13 cellular contexts compared by ENCODE assay signal in the genomic region with DNA sequence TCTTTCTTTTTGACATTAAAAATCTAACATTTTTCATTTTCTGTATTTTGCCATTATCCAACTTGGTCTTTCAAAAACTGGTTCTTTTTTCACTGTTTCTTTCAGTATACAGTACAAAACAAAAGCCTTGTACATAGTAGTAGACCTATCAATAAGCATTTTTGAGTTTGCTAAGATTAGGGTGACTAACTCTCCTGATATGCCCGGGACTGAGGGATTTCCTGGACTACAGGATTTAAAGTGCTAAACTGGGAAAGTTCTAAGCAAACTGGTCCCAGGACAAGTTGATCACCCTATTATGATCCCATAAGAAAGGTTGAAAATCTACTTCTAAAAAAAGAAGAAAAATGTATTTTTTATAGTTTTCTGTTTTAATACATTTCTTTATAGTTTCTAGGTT.
A peak's percentile ranks its signal among the peaks of the same experiment; 100 is the strongest.
DNase-seq lines count a peak whose midpoint lies in the region; ATAC-seq, FAIRE-seq and TF ChIP-seq lines count a peak whose summit lies in the region.
"Had no signal": no experiment of that assay in that cellular context is flagged by ENCODE, and none has a peak within 500 bp of the region (broad histone marks: within the 10 kb centered on the region; RNA-seq: fewer than 3 reads in every experiment).

No MANE protein-coding gene starts in this region.

- H3K36me3 ChIP-seq in PC-9 (ENCODE audit: low read depth) (peaks cover 7% of the 10 kb centered on the region), endothelial cell of umbilical vein (ENCODE audit: control insufficient read depth in 2 of 2, extremely low read depth in 1 of 2, insufficient read depth in 2 of 2, low read length in 2 of 2) (peaks cover 0 to 5% of the 10 kb centered on the region in 2 experiments), lung (ENCODE audit: control insufficient read depth in 2 of 2, insufficient read depth in 2 of 2, low read length in 2 of 2) (peaks cover 3 to 7% of the 10 kb centered on the region in 2 donors), sigmoid colon (peaks cover 0 to 23% (median 0%) of the 10 kb centered on the region in 4 donors)

- peak overlapping the region; percentile 34 for H3K9ac ChIP-seq in endothelial cell of umbilical vein (replicated peaks; ENCODE audit: extremely low read depth, insufficient read depth, low read length)
- H3K9ac ChIP-seq: parathyroid adenoma had no signal

- no peak for TF ChIP-seq EP300 in sigmoid colon (IDR thresholded peaks at IDR 0.05)

- TF ChIP-seq CTCF in PC-9 (conservative IDR thresholded peaks at IDR 0.05) = no peak
- no peak for TF ChIP-seq CTCF in endothelial cell of umbilical vein (IDR thresholded peaks at IDR 0.05; ENCODE audit: extremely low read depth in 1 of 2, insufficient read depth in 1 of 2, low read depth in 1 of 2, low read length in 2 of 2)
- no peak for TF ChIP-seq CTCF in lung (IDR thresholded peaks at IDR 0.05; ENCODE audit: control extremely low read depth, extremely low read depth)
- no peak for TF ChIP-seq CTCF in sigmoid colon (IDR thresholded peaks at IDR 0.05)

- intact Hi-C loops in PC-9 (cut with micrococcal nuclease; ENCODE audit: unreplicated experiment) (no loop called here), endothelial cell of umbilical vein (cut with micrococcal nuclease) (loop anchor here (2.0 to 5.0 kb wide), 3 partner anchors 168 to 574 kb away; no protein-coding TSS in a partner anchor), sigmoid colon (cut with DNase I) (no loop called here)

- peaks cover 36% of the 10 kb centered on the region for H3K4me1 ChIP-seq in PC-9 (replicated peaks; ENCODE audit: insufficient read depth)
- H3K4me1 ChIP-seq in endothelial cell of umbilical vein (ENCODE audit: control insufficient read depth, extremely low read depth, insufficient read depth, low read length) = peaks cover 56% of the 10 kb centered on the region
- no peaks in the 10 kb centered on the region for H3K4me1 ChIP-seq in lung (ENCODE audit: control insufficient read depth in 2 of 2, insufficient read depth in 2 of 2, low read length in 2 of 2)
- no peaks in the 10 kb centered on the region for H3K4me1 ChIP-seq in sigmoid colon
- H3K4me1 ChIP-seq: parathyroid adenoma, testis had no signal

- ATAC-seq in lung (ENCODE audit: insufficient read depth, low FRiP score) = peak; percentile 58

- no peaks in the 10 kb centered on the region for H3K9me2 ChIP-seq in PC-9 (ENCODE audit: insufficient read depth)

- WGBS in lung, 2 donors = 63 to 90% methylated on average over 1 of the region's 1 CpG
- 71 to 75% methylated on average over 1 of the region's 1 CpG for WGBS in sigmoid colon, 2 donors

- dilution Hi-C loops in endothelial cell of umbilical vein (cut with MboI; ENCODE audit: extremely low pct_ligation_motif_present, low sequenced_read_pairs) = no loop called here

- no peak overlapping the region for H2AFZ ChIP-seq in PC-9
- H2AFZ ChIP-seq in endothelial cell of umbilical vein (ENCODE audit: low read depth, low read length) = no peak overlapping the region
- H2AFZ ChIP-seq: parathyroid adenoma had no signal

- no peaks in the 10 kb centered on the region for H4K20me1 ChIP-seq in PC-9 (ENCODE audit: insufficient read depth)
- no peaks in the 10 kb centered on the region for H4K20me1 ChIP-seq in endothelial cell of umbilical vein (replicated peaks; ENCODE audit: control insufficient read depth, extremely low read depth, insufficient read depth, low read length)

- H3K4me3 ChIP-seq in PC-9 = no peak overlapping the region
- H3K4me3 ChIP-seq in endothelial cell of umbilical vein (replicated peaks in 1 of 3; ENCODE audit: insufficient read depth in 1 of 3, low read depth in 1 of 3, low read length in 3 of 3) = no peak overlapping the region
- H3K4me3 ChIP-seq in lung = no peak overlapping the region
- H3K4me3 ChIP-seq in sigmoid colon = no peak overlapping the region
- H3K4me3 ChIP-seq: testis had no signal

- TF ChIP-seq POLR2A in endothelial cell of umbilical vein (IDR thresholded peaks at IDR 0.05; ENCODE audit: low read depth, low read length) (no peak), sigmoid colon (IDR thresholded peaks at IDR 0.05) (no peak)

- no peaks in the 10 kb centered on the region for H3K9me1 ChIP-seq in endothelial cell of umbilical vein (replicated peaks; ENCODE audit: control insufficient read depth, extremely low read depth, insufficient read depth, low read length)

- CTCF ChIA-PET in PC-9 (lab: Charles Lee) (no interaction called here), endothelial cell of umbilical vein (lab: Charles Lee) (interaction anchor here (1.0 to 1.6 kb wide), 2 partner anchors 24 to 75 kb away, joined by 3 to 4 read pairs; no protein-coding TSS in a partner anchor)

- H3K4me2 ChIP-seq in PC-9 (0 out of 2 replicates have a peak overlapping the region, but pooled peaks have one; percentile 18), endothelial cell of umbilical vein (ENCODE audit: insufficient read depth, low read length) (peak overlapping the region; percentile 86)

- POLR2A ChIA-PET in PC-9 (lab: Charles Lee; ENCODE audit: unreplicated experiment) = no interaction called here
- POLR2A ChIA-PET in endothelial cell of umbilical vein (lab: Charles Lee) = interaction anchor here (0.7 kb wide), 1 partner anchor 451 kb away, joined by 3 read pairs; no protein-coding TSS in a partner anchor

- H3K79me2 ChIP-seq in PC-9 (ENCODE audit: low read depth) (no peaks in the 10 kb centered on the region; the same call in 1 of the 2 replicates), endothelial cell of umbilical vein (ENCODE audit: control insufficient read depth, insufficient read depth, low read length) (peaks cover 12% of the 10 kb centered on the region)
- H3K79me2 ChIP-seq: parathyroid adenoma had no signal

- peak; percentile 45 for DNase-seq in COLO829 (ENCODE audit: low spot score)
- DNase-seq in PC-9 = peak in 1 of 2 experiments; percentile 64
- peak; percentile 90 for DNase-seq in endothelial cell of umbilical vein (ENCODE audit: low read depth, low spot score)
- no peak for DNase-seq in lung (ENCODE audit: low spot score)
- DNase-seq in NCI-H1105 treated with DMSO at 0.1 percent for 48 hours (lab: John Stamatoyannopoulos, UW) = no peak
- no peak for DNase-seq in NCI-H1417 treated with DMSO at 0.1 percent for 48 hours (lab: John Stamatoyannopoulos, UW)
- no peak for DNase-seq in sigmoid colon
- no peak for DNase-seq in NCI-H2227 (lab: John Stamatoyannopoulos, UW; ENCODE audit: unreplicated experiment)
- DNase-seq: activated CD4-positive, alpha-beta memory T cell treated with anti-CD3 and anti-CD28 coated beads for 36 hours; head of caudate nucleus; MV-4-11; testis had no signal

- H3K27me3 ChIP-seq in PC-9 (ENCODE audit: insufficient read depth, low read depth) (no peaks in the 10 kb centered on the region), endothelial cell of umbilical vein (ENCODE audit: control insufficient read depth in 2 of 2, insufficient read depth in 2 of 2, low read length in 2 of 2) (no peaks in the 10 kb centered on the region), lung (ENCODE audit: control insufficient read depth, insufficient read depth) (no peaks in the 10 kb centered on the region), sigmoid colon (no peaks in the 10 kb centered on the region)
- H3K27me3 ChIP-seq: testis had no signal

- 0 out of 2 replicates have a peak, but pooled peaks cover 3% of the 10 kb centered on the region for H3K9me3 ChIP-seq in PC-9 (ENCODE audit: insufficient read depth, low read depth)
- no peaks in the 10 kb centered on the region for H3K9me3 ChIP-seq in endothelial cell of umbilical vein (replicated peaks; ENCODE audit: control insufficient read depth, insufficient read depth, low read length)
- H3K9me3 ChIP-seq in lung (ENCODE audit: control insufficient read depth in 2 of 2, insufficient read depth in 1 of 2, low read length in 1 of 2) = no peaks in the 10 kb centered on the region
- no peaks in the 10 kb centered on the region for H3K9me3 ChIP-seq in sigmoid colon
- H3K9me3 ChIP-seq: testis had no signal

- BruUV-seq in PC-9 (replicated peaks; lab: Mats Ljungman, UMichigan) (no TSS peak), endothelial cell of umbilical vein (replicated peaks; lab: Mats Ljungman, UMichigan) (no TSS peak)

- FAIRE-seq in endothelial cell of umbilical vein (lab: Jason Lieb, UNC) = peak; percentile 77

- peak overlapping the region; percentile 44 for H3K27ac ChIP-seq in PC-9
- peak overlapping the region; percentile 86 for H3K27ac ChIP-seq in endothelial cell of umbilical vein (ENCODE audit: insufficient read depth, low read depth, low read length)
- no peak overlapping the region for H3K27ac ChIP-seq in lung (ENCODE audit: low read depth in 1 of 2, low read length in 1 of 2)
- no peak overlapping the region for H3K27ac ChIP-seq in sigmoid colon
- H3K27ac ChIP-seq: parathyroid adenoma, testis had no signal

- H3F3A ChIP-seq in PC-9 (ENCODE audit: insufficient read depth, low read depth) = peaks cover 23% of the 10 kb centered on the region

TF ChIP-seq in endothelial cell of umbilical vein, 7 proteins besides CTCF, POLR2A, EP300 and RAD21:
- TF ChIP-seq FOS (IDR thresholded peaks at IDR 0.05; ENCODE audit: borderline replicate concordance, insufficient read depth, low read length) (peak; percentile 70), MYC (IDR thresholded peaks at IDR 0.05; ENCODE audit: low read depth, low read length) (no peak), JUN (IDR thresholded peaks at IDR 0.05; ENCODE audit: borderline replicate concordance, insufficient read depth, insufficient read length, low read depth) (peak; percentile 72), GATA2 (IDR thresholded peaks at IDR 0.05; ENCODE audit: insufficient read depth, insufficient read length, low read depth, low read length) (peak; percentile 48), POLR2AphosphoS5 (IDR thresholded peaks at IDR 0.05; ENCODE audit: insufficient read depth, low read depth, low read length) (peak; percentile 28), EZH2 (IDR thresholded peaks at IDR 0.05; ENCODE audit: borderline replicate concordance, low read depth, low read length, severe bottlenecking) (no peak)
- TF ChIP-seq, protein P1, sequence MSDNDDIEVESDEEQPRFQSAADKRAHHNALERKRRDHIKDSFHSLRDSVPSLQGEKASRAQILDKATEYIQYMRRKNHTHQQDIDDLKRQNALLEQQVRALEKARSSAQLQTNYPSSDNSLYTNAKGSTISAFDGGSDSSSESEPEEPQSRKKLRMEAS (IDR thresholded peaks at IDR 0.05; ENCODE audit: insufficient read depth, insufficient read length) = no peak

Comparison
In these comparisons a context has a peak if more than half of its experiments do, and no peak if none do; other contexts are left out.
1. DNase-seq: peak in COLO829 (single experiment) and endothelial cell of umbilical vein (single experiment); none in lung (single experiment), NCI-H1105 treated with DMSO at 0.1 percent for 48 hours (single experiment), NCI-H1417 treated with DMSO at 0.1 percent for 48 hours (single experiment), sigmoid colon (single experiment) and NCI-H2227 (single experiment).
2. H3K27ac ChIP-seq: peak in PC-9 (single experiment) and endothelial cell of umbilical vein (single experiment); none in lung (0 of 2) and sigmoid colon (0 of 4).